17 cellular contexts compared by ENCODE assay signal in genomic region chr9:36905101-36906066, GRCh38.
A peak's percentile ranks its signal among the peaks of the same experiment; 100 is the strongest.
DNase-seq lines count a peak whose midpoint lies in the region; ATAC-seq and TF ChIP-seq lines count a peak whose summit lies in the region.
"Had no signal": no experiment of that assay in that cellular context is flagged by ENCODE, and none has a peak within 500 bp of the region (broad histone marks: within the 10 kb centered on the region; RNA-seq: fewer than 3 reads in every experiment).

No MANE protein-coding gene starts in this region.

- H3K23ac ChIP-seq in H9 (ENCODE audit: insufficient read length, low read depth, low read length) = no peak overlapping the region
- no peak overlapping the region for H3K23ac ChIP-seq in neuronal stem cell (ENCODE audit: low read depth, low read length, poor library complexity)

- WGBS in H9 (ENCODE audit: extremely low coverage, insufficient read length, low lambda C conversion rate) = no CpG with 5 or more reads among the region's 10 CpGs
- no CpG with 5 or more reads among the region's 10 CpGs for WGBS in neuronal stem cell (ENCODE audit: extremely low coverage in 2 of 2, insufficient read length in 2 of 2, insufficient replicate concordance in 1 of 2), 2 donors

- H3K27me3 Mint-ChIP-seq in H9 (ENCODE audit: low read depth) = peaks cover 6% of the 10 kb centered on the region

- in situ Hi-C loops in astrocyte of the cerebellum (cut with HindIII; ENCODE audit: low sequenced_read_pairs) = loop anchor here (5.0 kb wide), 1 partner anchor 52 kb away; no protein-coding TSS in a partner anchor

- H3K9me3 Mint-ChIP-seq in H9 = no peaks in the 10 kb centered on the region; a peak in 1 of 5 replicates
- H3K9me3 Mint-ChIP-seq: activated naive CD4-positive, alpha-beta T cell treated with anti-CD3 and anti-CD28 coated beads, Interleukin-2, amount 10 ng/mL, durations not matched to agents 7 days and 5 days; stimulated activated naive CD8-positive, alpha-beta T cell treated with anti-CD3 and anti-CD28 coated beads, Interleukin-15, Interleukin-2, amounts not matched to agents 100 ng/mL and 50 ng/mL, for 24 hours had no signal

- peak; percentile 60 for TF ChIP-seq CTCF in H9 (conservative IDR thresholded peaks at IDR 0.05)
- peak; percentile 7 for TF ChIP-seq CTCF in astrocyte of the cerebellum (IDR thresholded peaks at IDR 0.05; ENCODE audit: low read depth, low read length, missing control alignments)

- H3K9me3 ChIP-seq in H9 (ENCODE audit: control insufficient read depth, low read depth, low read length) = no peaks in the 10 kb centered on the region
- H3K9me3 ChIP-seq in neuronal stem cell (replicated peaks in 1 of 2; ENCODE audit: control insufficient read depth in 2 of 2, insufficient read depth in 1 of 2, low read depth in 1 of 2, low read length in 2 of 2) = no peaks in the 10 kb centered on the region
- H3K9me3 ChIP-seq: heart left ventricle, uterus had no signal

- H3K14ac ChIP-seq in H9 (ENCODE audit: insufficient read depth, low read length) (no peak overlapping the region), neuronal stem cell (ENCODE audit: low read length) (no peak overlapping the region)

- H3T11ph ChIP-seq in H9 (ENCODE audit: low read length) = no peak overlapping the region

- H3K4me3 Mint-ChIP-seq in H9 = no peak overlapping the region; a peak in 1 of 5 replicates
- H3K4me3 Mint-ChIP-seq: activated naive CD4-positive, alpha-beta T cell treated with anti-CD3 and anti-CD28 coated beads, Interleukin-2, amount 10 ng/mL, durations not matched to agents 7 days and 5 days; CD4-positive, CD25-positive, alpha-beta regulatory T cell; stimulated activated naive CD8-positive, alpha-beta T cell treated with anti-CD3 and anti-CD28 coated beads, Interleukin-15, Interleukin-2, amounts not matched to agents 100 ng/mL and 50 ng/mL, for 24 hours had no signal

- H2AFZ ChIP-seq in H9 (ENCODE audit: low read length) (no peak overlapping the region), neuronal stem cell (ENCODE audit: low read length) (no peak overlapping the region)

- H2BK5ac ChIP-seq in H9 (ENCODE audit: insufficient read length, low read length) (no peak overlapping the region), neuronal stem cell (ENCODE audit: low read length) (no peak overlapping the region)

- H3K9ac ChIP-seq in H9 (ENCODE audit: extremely low read depth, insufficient read length, low read length) (no peak overlapping the region), neuronal stem cell (ENCODE audit: low read depth, low read length, poor library complexity) (no peak overlapping the region)

- H3K36me3 ChIP-seq in neuronal stem cell (replicated peaks in 1 of 2; ENCODE audit: control insufficient read depth in 2 of 2, insufficient read depth in 2 of 2, low read length in 2 of 2) = peaks cover 0 to 24% of the 10 kb centered on the region in 2 donors
- H3K36me3 ChIP-seq: heart left ventricle, uterus had no signal

- no peak overlapping the region for H3K4me2 ChIP-seq in H9 (ENCODE audit: insufficient read depth, insufficient read length, low read length)
- no peak overlapping the region for H3K4me2 ChIP-seq in neuronal stem cell (ENCODE audit: insufficient read depth, low read length, poor library complexity, severe bottlenecking)

- no peak overlapping the region for H3K56ac ChIP-seq in H9 (ENCODE audit: insufficient read length, low read depth, low read length)

- H2BK12ac ChIP-seq in H9 (ENCODE audit: insufficient read length, low read depth, low read length) (no peak overlapping the region), neuronal stem cell (ENCODE audit: low read length) (no peak overlapping the region)

- no peak overlapping the region for H2BK20ac ChIP-seq in H9 (ENCODE audit: low read depth, low read length, poor library complexity, severe bottlenecking)

- no peak overlapping the region; a peak in 1 of 7 replicates for H3K27ac Mint-ChIP-seq in H9
- H3K27ac Mint-ChIP-seq: activated naive CD4-positive, alpha-beta T cell treated with anti-CD3 and anti-CD28 coated beads, Interleukin-2, amount 10 ng/mL, durations not matched to agents 7 days and 5 days; CD4-positive, CD25-positive, alpha-beta regulatory T cell; stimulated activated naive CD8-positive, alpha-beta T cell treated with anti-CD3 and anti-CD28 coated beads, Interleukin-15, Interleukin-2, amounts not matched to agents 100 ng/mL and 50 ng/mL, for 24 hours had no signal

- DNase-seq in DMS114 treated with DMSO at 0.1 percent for 48 hours (lab: John Stamatoyannopoulos, UW; ENCODE audit: unreplicated experiment) (peak; percentile 1), H9 (peak; percentile 72), astrocyte of the cerebellum (ENCODE audit: low read depth) (no peak), left kidney (ENCODE audit: low read depth, low spot score) (peak; percentile 52), neuronal stem cell (ENCODE audit: low spot score) (no peak)
- DNase-seq: activated naive CD4-positive, alpha-beta T cell treated with anti-CD3 and anti-CD28 coated beads, Interleukin-2, amount 10 ng/mL, durations not matched to agents 7 days and 5 days; CD4-positive, CD25-positive, alpha-beta regulatory T cell; erythroblast; heart left ventricle; Karpas-422; left ventricle myocardium superior; NCI-H2029; uterus had no signal

- H3K27me3 ChIP-seq in H9 (ENCODE audit: insufficient read depth, low read length) (no peaks in the 10 kb centered on the region), neuronal stem cell (ENCODE audit: control insufficient read depth in 3 of 3, insufficient read depth in 3 of 3, low read depth in 1 of 3, low read length in 3 of 3) (no peaks in the 10 kb centered on the region)
- H3K27me3 ChIP-seq: uterus had no signal

- H3K4me1 ChIP-seq in H9 (ENCODE audit: insufficient read depth, low read length) (no peaks in the 10 kb centered on the region), neuronal stem cell (ENCODE audit: control insufficient read depth in 2 of 2, insufficient read depth in 1 of 2, low read depth in 1 of 2, low read length in 2 of 2) (no peaks in the 10 kb centered on the region)
- H3K4me1 ChIP-seq: heart left ventricle, uterus had no signal

- H3K79me1 ChIP-seq in H9 (ENCODE audit: insufficient read depth, low read depth, low read length, poor library complexity, severe bottlenecking) (no peaks in the 10 kb centered on the region), neuronal stem cell (ENCODE audit: low read depth, low read length) (no peaks in the 10 kb centered on the region)

- no peaks in the 10 kb centered on the region for H4K20me1 ChIP-seq in H9 (ENCODE audit: control insufficient read depth, insufficient read depth, insufficient read length)

- H3K18ac ChIP-seq in H9 (ENCODE audit: insufficient read length, low read depth, low read length) (no peak overlapping the region), neuronal stem cell (ENCODE audit: low read length) (no peak overlapping the region)

- no peaks in the 10 kb centered on the region for H3K23me2 ChIP-seq in H9 (ENCODE audit: insufficient read length, low read depth, low read length, poor library complexity, severe bottlenecking)

- H3K4me3 ChIP-seq in astrocyte of the cerebellum (ENCODE audit: low read depth, low read length) = no peak overlapping the region
- no peak overlapping the region for H3K4me3 ChIP-seq in neuronal stem cell (ENCODE audit: low read length in 2 of 2)
- H3K4me3 ChIP-seq: heart left ventricle, uterus had no signal

- H2BK15ac ChIP-seq in H9 (ENCODE audit: low read depth, low read length) (no peak overlapping the region), neuronal stem cell (ENCODE audit: low read length) (no peak overlapping the region)

- no peaks in the 10 kb centered on the region for H3K36me3 Mint-ChIP-seq in H9 (ENCODE audit: insufficient read depth in 1 of 3, low read depth in 3 of 3)
- H3K36me3 Mint-ChIP-seq: activated naive CD4-positive, alpha-beta T cell treated with anti-CD3 and anti-CD28 coated beads, Interleukin-2, amount 10 ng/mL, durations not matched to agents 7 days and 5 days; CD4-positive, CD25-positive, alpha-beta regulatory T cell had no signal

- no peaks in the 10 kb centered on the region for H3K79me2 ChIP-seq in H9 (ENCODE audit: insufficient read depth, low read length)

- H4K91ac ChIP-seq in H9 (ENCODE audit: insufficient read length, low read depth, low read length) = no peak overlapping the region
- no peak overlapping the region for H4K91ac ChIP-seq in neuronal stem cell (ENCODE audit: low read depth, low read length, poor library complexity)

- H4K8ac ChIP-seq in H9 (replicated peaks; ENCODE audit: insufficient read length, low read depth, low read length) = no peak overlapping the region
- H4K8ac ChIP-seq in neuronal stem cell (ENCODE audit: low read depth, low read length) = no peak overlapping the region

- H3K4me1 Mint-ChIP-seq in H9 = peaks cover 18 to 46% of the 10 kb centered on the region in 2 experiments
- H3K4me1 Mint-ChIP-seq: activated naive CD4-positive, alpha-beta T cell treated with anti-CD3 and anti-CD28 coated beads, Interleukin-2, amount 10 ng/mL, durations not matched to agents 7 days and 5 days had no signal

- H2AK5ac ChIP-seq in H9 (ENCODE audit: insufficient read length, low read length) (no peak overlapping the region), neuronal stem cell (ENCODE audit: low read depth, low read length) (no peak overlapping the region)

- H2BK120ac ChIP-seq in H9 (ENCODE audit: low read depth, low read length, poor library complexity, severe bottlenecking) (no peak overlapping the region), neuronal stem cell (ENCODE audit: low read depth, low read length) (no peak overlapping the region)

- H3K27ac ChIP-seq in H9 (ENCODE audit: insufficient read length, low read depth, low read length) = no peak overlapping the region
- no peak overlapping the region for H3K27ac ChIP-seq in neuronal stem cell (replicated peaks; ENCODE audit: low read length)
- H3K27ac ChIP-seq: heart left ventricle, uterus had no signal

- ATAC-seq in GM18520 (IDR thresholded peaks at IDR 0.05; ENCODE audit: unreplicated experiment) = no peak
- ATAC-seq in HG02970 (IDR thresholded peaks at IDR 0.05; ENCODE audit: low FRiP score, unreplicated experiment) = no peak
- ATAC-seq: heart left ventricle, left ventricle myocardium superior, Right ventricle myocardium inferior had no signal

- H4K5ac ChIP-seq in H9 (ENCODE audit: insufficient read length, low read depth, low read length) = no peak overlapping the region

- H3K4ac ChIP-seq in H9 (ENCODE audit: low read depth, low read length) (no peak overlapping the region), neuronal stem cell (ENCODE audit: low read length) (no peak overlapping the region)

Comparison
In these comparisons a context has a peak if more than half of its experiments do, and no peak if none do; other contexts are left out.
1. DNase-seq: peak in DMS114 treated with DMSO at 0.1 percent for 48 hours (single experiment), H9 (single experiment) and left kidney (single experiment); none in astrocyte of the cerebellum (single experiment) and neuronal stem cell (single experiment).